In genomic region chr4:145867416-145867815, GRCh38 we compare ENCODE assay signal across 22 cellular contexts.
"Had no signal": no experiment of that assay in that cellular context is flagged by ENCODE, and none has a peak within 500 bp of the region (broad histone marks: within the 10 kb centered on the region; RNA-seq: fewer than 3 reads in every experiment).

No MANE protein-coding gene starts in this region.

- H3K27me3 ChIP-seq: ascending aorta, body of pancreas, MG63, Peyer's patch had no signal

- H3K36me3 ChIP-seq: ascending aorta, MG63 had no signal

- H3K4me1 ChIP-seq: ascending aorta, body of pancreas had no signal

- H3K9me3 ChIP-seq: ascending aorta, body of pancreas, MG63, Peyer's patch had no signal

- H3K27ac ChIP-seq: ascending aorta, body of pancreas, Peyer's patch had no signal

- H3K4me3 ChIP-seq: ascending aorta, body of pancreas, MG63, Peyer's patch had no signal

- ATAC-seq: activated CD8-positive, alpha-beta memory T cell treated with anti-CD3 and anti-CD28 coated beads, Interleukin-2, amount 10 ng/mL, durations not matched to agents 7 days and 5 days; activated T-cell treated with anti-CD3 and anti-CD28 coated beads, Interleukin-2, amount 50 U/mL, for 4 hours; activated T-helper 17 cell treated with anti-CD3 and anti-CD28 coated beads, Interleukin-2, amount 50 U/mL, for 72 hours; body of pancreas had no signal

- DNase-seq: activated B cell treated with CpG ODN at 0.5 μM for 24 hours; activated CD4-positive, alpha-beta T cell treated with anti-CD3 and anti-CD28 coated beads for 1 hour; activated CD4-positive, alpha-beta T cell treated with anti-CD3 and anti-CD28 coated beads, Interleukin-2, amount 10 ng/mL, durations not matched to agents 24 days and 14 days; activated CD4-positive, alpha-beta T cell treated with anti-CD3 and anti-CD28 coated beads, Interleukin-2, amount 50 U/mL, for 48 hours; activated CD8-positive, alpha-beta memory T cell treated with anti-CD3 and anti-CD28 coated beads, Interleukin-2, amount 10 ng/mL, durations not matched to agents 7 days and 5 days; activated gamma-delta T cell treated with Interleukin-2 at 50 U/mL for 16 hours; activated naive CD4-positive, alpha-beta T cell treated with anti-CD3 and anti-CD28 coated beads, Interleukin-2, amount 50 U/mL, for 16 hours; activated T-cell treated with anti-CD3 and anti-CD28 coated beads, Interleukin-2, amount 50 U/mL, for 4 hours; amniotic stem cell; body of pancreas; central memory CD4-positive, alpha-beta T cell; MG63; NCI-H1105; NCI-H1436; NCI-H1694 treated with DMSO at 0.1 percent for 48 hours; NCI-H2029 treated with DMSO at 0.1 percent for 48 hours; NCI-H510A treated with DMSO at 0.1 percent for 48 hours; Peyer's patch; SHP77; T-helper 9 cell had no signal
